11 cellular contexts compared by ENCODE assay signal in genomic region chr4:16140520-16141249, GRCh38. TPM values are rescaled to one million over a fixed set of nuclear protein-coding genes. Genes with fewer than 3 reads are reported as not detected.
DNase-seq lines count a peak whose midpoint lies in the region; ATAC-seq, FAIRE-seq and TF ChIP-seq lines count a peak whose summit lies in the region.
"Had no signal": no experiment of that assay in that cellular context is flagged by ENCODE, and none has a peak within 500 bp of the region (broad histone marks: within the 10 kb centered on the region; RNA-seq: fewer than 3 reads in every experiment).

No MANE protein-coding gene starts in this region.

- H3K36me3 Mint-ChIP-seq in CD4-positive, alpha-beta memory T cell = peaks cover 4% of the 10 kb centered on the region in 2 donors
- H3K36me3 Mint-ChIP-seq in naive thymus-derived CD8-positive, alpha-beta T cell = peaks cover 0 to 25% (median 2%) of the 10 kb centered on the region in 3 donors
- H3K36me3 Mint-ChIP-seq in progenitor cell of endocrine pancreas (ENCODE audit: insufficient read depth) = peaks cover 4% of the 10 kb centered on the region

- H3K4me3 ChIP-seq in SJSA1 (no peak overlapping the region), stomach (no peak overlapping the region)
- no peak overlapping the region for H3K4me3 ChIP-seq in CD4-positive, alpha-beta memory T cell (ENCODE audit: low read length in 2 of 2)
- H3K4me3 ChIP-seq: skin epidermis had no signal

- FAIRE-seq in H54 (lab: Jason Lieb, UNC) = no peak

- POLR2A ChIA-PET in CD4-positive, alpha-beta memory T cell (lab: Charles Lee; ENCODE audit: partially characterized antibody) = no interaction called here
- POLR2A ChIA-PET in naive thymus-derived CD8-positive, alpha-beta T cell (lab: Charles Lee) = no interaction called here

- 60 to 81% (median 64%) methylated on average over 3 of the region's 3 CpGs for WGBS in stomach, 5 donors

- peaks cover 10 to 40% (median 29%) of the 10 kb centered on the region in 8 donors for H3K9me3 Mint-ChIP-seq in CD4-positive, alpha-beta memory T cell
- H3K9me3 Mint-ChIP-seq in naive thymus-derived CD8-positive, alpha-beta T cell = peaks cover 0 to 55% (median 22%) of the 10 kb centered on the region in 9 donors
- H3K9me3 Mint-ChIP-seq in progenitor cell of endocrine pancreas (ENCODE audit: low read depth) = peaks cover 17% of the 10 kb centered on the region

- CTCF ChIA-PET in CD4-positive, alpha-beta memory T cell (lab: Charles Lee; ENCODE audit: partially characterized antibody) = interaction anchor here (0.6 kb wide), 1 partner anchor 150 kb away, joined by 3 read pairs; no protein-coding TSS in a partner anchor

- H3K36me3 ChIP-seq in SJSA1 (no peaks in the 10 kb centered on the region), stomach (no peaks in the 10 kb centered on the region)
- H3K36me3 ChIP-seq in CD4-positive, alpha-beta memory T cell (ENCODE audit: insufficient read depth, low read length) = no peaks in the 10 kb centered on the region

- no peak for ATAC-seq in naive thymus-derived CD8-positive, alpha-beta T cell
- ATAC-seq: Panc1 had no signal

- no peak overlapping the region for H3K27ac Mint-ChIP-seq in CD4-positive, alpha-beta memory T cell
- no peak overlapping the region for H3K27ac Mint-ChIP-seq in naive thymus-derived CD8-positive, alpha-beta T cell
- no peak overlapping the region for H3K27ac Mint-ChIP-seq in progenitor cell of endocrine pancreas
- H3K27ac Mint-ChIP-seq: activated T-helper 1 cell treated with anti-CD3 and anti-CD28 coated beads, Interleukin-12 subunit alpha, Interleukin-12 subunit beta, Interleukin-2, Interleukin-4 antibody, amounts not matched to agents 30 ng/mL and 10 ng/mL and 1 ng/mL, durations not matched to agents 14 hours and 24 hours and 36 hours had no signal

- TF ChIP-seq POLR2A in H54 (IDR thresholded peaks at IDR 0.05; ENCODE audit: low read depth, low read length) (no peak), stomach (IDR thresholded peaks at IDR 0.05) (no peak)

- H3K4me1 Mint-ChIP-seq in CD4-positive, alpha-beta memory T cell = no peaks in the 10 kb centered on the region
- H3K4me1 Mint-ChIP-seq in naive thymus-derived CD8-positive, alpha-beta T cell = peaks cover 0 to 1% (median 0%) of the 10 kb centered on the region in 4 donors
- no peaks in the 10 kb centered on the region for H3K4me1 Mint-ChIP-seq in progenitor cell of endocrine pancreas (ENCODE audit: low read depth)

- peaks cover 13 to 28% of the 10 kb centered on the region in 2 donors for H3K27me3 Mint-ChIP-seq in CD4-positive, alpha-beta memory T cell
- H3K27me3 Mint-ChIP-seq in naive thymus-derived CD8-positive, alpha-beta T cell = peaks cover 1 to 18% (median 12%) of the 10 kb centered on the region in 5 donors
- peaks cover 9% of the 10 kb centered on the region for H3K27me3 Mint-ChIP-seq in progenitor cell of endocrine pancreas

- TF ChIP-seq CTCF in stomach (IDR thresholded peaks at IDR 0.05) = no peak
- TF ChIP-seq CTCF in progenitor cell of endocrine pancreas (IDR thresholded peaks at IDR 0.05; ENCODE audit: unreplicated experiment) = no peak

- H3K27ac ChIP-seq in SJSA1 (no peak overlapping the region), stomach (peak overlapping the region in 4 of 5 donors; percentile 41 to 78 (median 64))
- no peak overlapping the region for H3K27ac ChIP-seq in CD4-positive, alpha-beta memory T cell (ENCODE audit: low read depth, low read length)
- H3K27ac ChIP-seq: skin epidermis had no signal

- H3K9me3 ChIP-seq in SJSA1 (replicated peaks) = no peaks in the 10 kb centered on the region
- peaks cover 0 to 25% (median 14%) of the 10 kb centered on the region in 4 donors for H3K9me3 ChIP-seq in stomach
- H3K9me3 ChIP-seq in CD4-positive, alpha-beta memory T cell (ENCODE audit: control insufficient read depth in 1 of 2, low read length in 2 of 2) = peaks cover 0 to 4% of the 10 kb centered on the region in 2 donors

- intact Hi-C loops in stomach (cut with DNase I; ENCODE audit: low total_unique reads) = no loop called here
- intact Hi-C loops in CD4-positive, alpha-beta memory T cell (cut with micrococcal nuclease) = no loop called here

- peak; percentile 14 for DNase-seq in H54 (ENCODE audit: insufficient read length, low spot score)
- peak; percentile 48 to 57 for DNase-seq in SJSA1 (ENCODE audit: low read depth in 1 of 2, low spot score in 2 of 2)
- DNase-seq in fibroblast of the conjunctiva (ENCODE audit: low read depth) = peak; percentile 63
- DNase-seq in stomach = peak; percentile 79
- DNase-seq in CD4-positive, alpha-beta memory T cell = no peak
- no peak for DNase-seq in naive thymus-derived CD8-positive, alpha-beta T cell
- no peak for DNase-seq in anterior cingulate cortex (lab: John Stamatoyannopoulos, UW)
- DNase-seq in progenitor cell of endocrine pancreas (ENCODE audit: low spot score, unreplicated experiment) = no peak

- 0 out of 2 replicates have a peak, but pooled peaks cover 4% of the 10 kb centered on the region for H3K4me1 ChIP-seq in SJSA1 (replicated peaks)
- peaks cover 8 to 32% (median 16%) of the 10 kb centered on the region in 4 donors for H3K4me1 ChIP-seq in stomach
- no peaks in the 10 kb centered on the region for H3K4me1 ChIP-seq in CD4-positive, alpha-beta memory T cell (ENCODE audit: insufficient read depth, low read length)

- H3K27me3 ChIP-seq in SJSA1 (replicated peaks) = no peaks in the 10 kb centered on the region
- H3K27me3 ChIP-seq in stomach = no peaks in the 10 kb centered on the region
- no peaks in the 10 kb centered on the region for H3K27me3 ChIP-seq in CD4-positive, alpha-beta memory T cell (ENCODE audit: insufficient read depth, low read length)

- no peak overlapping the region for H3K4me3 Mint-ChIP-seq in CD4-positive, alpha-beta memory T cell
- no peak overlapping the region for H3K4me3 Mint-ChIP-seq in naive thymus-derived CD8-positive, alpha-beta T cell
- no peak overlapping the region for H3K4me3 Mint-ChIP-seq in progenitor cell of endocrine pancreas (ENCODE audit: low read depth)
- H3K4me3 Mint-ChIP-seq: activated T-helper 1 cell treated with anti-CD3 and anti-CD28 coated beads, Interleukin-12 subunit alpha, Interleukin-12 subunit beta, Interleukin-2, Interleukin-4 antibody, amounts not matched to agents 30 ng/mL and 10 ng/mL and 1 ng/mL, durations not matched to agents 14 hours and 24 hours and 36 hours had no signal

- no peak for TF ChIP-seq EP300 in stomach (IDR thresholded peaks at IDR 0.05)

RNA-seq across cellular contexts. Expression of gene PROM1, which starts 56.9 kb away (rescaled TPM):
- 0.47 TPM in 1 of 2 replicates, not detected in the other for total RNA-seq in SJSA1 (2014; rRNA removed; shearing (Covaris generic))
- total RNA-seq in stomach = 100 to 1,000 TPM in 2 of 5 donors, 10 to 100 TPM in 2, 1 to 10 TPM in 1; 3.5 to 124 (median 29.0) TPM
- polyA plus RNA-seq in stomach = 10 to 100 TPM in 2 of 3 donors, 1 to 10 TPM in 1; 4.6 to 12.2 (median 11.8) TPM
- not detected for total RNA-seq in CD4-positive, alpha-beta memory T cell
- polyA plus RNA-seq in CD4-positive, alpha-beta memory T cell = not detected
- not detected for total RNA-seq in naive thymus-derived CD8-positive, alpha-beta T cell
- polyA plus RNA-seq in naive thymus-derived CD8-positive, alpha-beta T cell = not detected
- 105 and 121 TPM in 2 replicates for total RNA-seq in progenitor cell of endocrine pancreas
- total RNA-seq: activated T-helper 1 cell treated with anti-CD3 and anti-CD28 coated beads, Interleukin-12 subunit alpha, Interleukin-12 subunit beta, Interleukin-2, Interleukin-4 antibody, amounts not matched to agents 30 ng/mL and 10 ng/mL and 1 ng/mL, durations not matched to agents 14 hours and 24 hours and 36 hours had no signal

Comparison
In these comparisons a context has a peak if more than half of its experiments do, and no peak if none do; other contexts are left out.
1. DNase-seq: peak in H54 (single experiment), SJSA1 (2 of 2), fibroblast of the conjunctiva (single experiment) and stomach (single experiment); none in CD4-positive, alpha-beta memory T cell (0 of 5), naive thymus-derived CD8-positive, alpha-beta T cell (0 of 10), anterior cingulate cortex (0 of 58) and progenitor cell of endocrine pancreas (single experiment).
2. H3K27ac ChIP-seq: peak in stomach (4 of 5); none in SJSA1 (single experiment) and CD4-positive, alpha-beta memory T cell (single experiment).